ENCODE assay signal across 31 cellular contexts in genomic region chr5:150565868-150566267, GRCh38.
"Had no signal": no experiment of that assay in that cellular context is flagged by ENCODE, and none has a peak within 500 bp of the region (broad histone marks: within the 10 kb centered on the region; RNA-seq: fewer than 3 reads in every experiment).

No MANE protein-coding gene starts in this region.

- H3K4me3 Mint-ChIP-seq: activated CD4-positive, alpha-beta T cell treated with anti-CD3 and anti-CD28 coated beads for 36 hours; activated CD4-positive, alpha-beta T cell treated with anti-CD3 and anti-CD28 coated beads, Interleukin-2, amount 10 ng/mL, durations not matched to agents 7 days and 5 days; activated CD8-positive, alpha-beta T cell treated with anti-CD3 and anti-CD28 coated beads, Interleukin-2, amount 10 ng/mL, durations not matched to agents 7 days and 5 days; activated naive CD8-positive, alpha-beta T cell treated with anti-CD3 and anti-CD28 coated beads, Interleukin-2, amount 10 ng/mL, durations not matched to agents 7 days and 5 days; activated T-cell treated with anti-CD3 and anti-CD28 coated beads, Interleukin-2, amount 50 U/mL, for 24 hours; T-helper 1 cell treated with Interleukin-12 subunit alpha and Interleukin-12 subunit beta and Interleukin-4 antibody, amounts not matched to agents 30 μg/mL and 1 μg/mL, for 36 hours; T-helper 2 cell treated with Interferon-gamma antibody and Interleukin-4, amounts not matched to agents 5 μg/mL and 100 μg/mL, for 36 hours; WTC11 had no signal

- H3K4me1 Mint-ChIP-seq: activated CD4-positive, alpha-beta T cell treated with anti-CD3 and anti-CD28 coated beads for 36 hours; activated CD4-positive, alpha-beta T cell treated with anti-CD3 and anti-CD28 coated beads, Interleukin-2, amount 10 ng/mL, durations not matched to agents 7 days and 5 days had no signal

- H3K4me3 ChIP-seq: ascending aorta, cardiac muscle cell, SJSA1 had no signal

- H3K27ac Mint-ChIP-seq: activated CD4-positive, alpha-beta T cell treated with anti-CD3 and anti-CD28 coated beads for 36 hours; activated CD4-positive, alpha-beta T cell treated with anti-CD3 and anti-CD28 coated beads, Interleukin-2, amount 10 ng/mL, durations not matched to agents 7 days and 5 days; activated CD8-positive, alpha-beta T cell treated with anti-CD3 and anti-CD28 coated beads, Interleukin-2, amount 10 ng/mL, durations not matched to agents 7 days and 5 days; activated naive CD8-positive, alpha-beta T cell treated with anti-CD3 and anti-CD28 coated beads, Interleukin-2, amount 10 ng/mL, durations not matched to agents 7 days and 5 days; activated T-cell treated with anti-CD3 and anti-CD28 coated beads, Interleukin-2, amount 50 U/mL, for 24 hours; T-helper 1 cell treated with Interleukin-12 subunit alpha and Interleukin-12 subunit beta and Interleukin-4 antibody, amounts not matched to agents 30 μg/mL and 1 μg/mL, for 36 hours; T-helper 2 cell treated with Interferon-gamma antibody and Interleukin-4, amounts not matched to agents 5 μg/mL and 100 μg/mL, for 36 hours; WTC11 had no signal

- H3K36me3 ChIP-seq: ascending aorta, cardiac muscle cell, SJSA1 had no signal

- H3K4me1 ChIP-seq: ascending aorta had no signal

- H3K27ac ChIP-seq: ascending aorta, cardiac muscle cell, SJSA1 had no signal

- ATAC-seq: activated CD4-positive, alpha-beta T cell treated with anti-CD3 and anti-CD28 coated beads for 36 hours; activated CD4-positive, CD25-positive, alpha-beta regulatory T cell treated with anti-CD3 and anti-CD28 coated beads, Interleukin-2, amount 50 U/mL, for 24 hours; activated CD8-positive, alpha-beta T cell treated with anti-CD3 and anti-CD28 coated beads, Interleukin-2, amount 10 ng/mL, durations not matched to agents 7 days and 5 days; Panc1; WTC11 had no signal

- H3K36me3 Mint-ChIP-seq: activated naive CD8-positive, alpha-beta T cell treated with anti-CD3 and anti-CD28 coated beads, Interleukin-2, amount 10 ng/mL, durations not matched to agents 7 days and 5 days; WTC11 had no signal

- H3K27me3 Mint-ChIP-seq: activated CD4-positive, alpha-beta T cell treated with anti-CD3 and anti-CD28 coated beads for 36 hours; activated T-cell treated with anti-CD3 and anti-CD28 coated beads, Interleukin-2, amount 50 U/mL, for 24 hours had no signal

- H3K4me2 ChIP-seq: SK-N-SH had no signal

- H3K9ac ChIP-seq: SK-N-SH had no signal

- H3K9me3 ChIP-seq: ascending aorta, SJSA1 had no signal

- H3K27me3 ChIP-seq: ascending aorta, cardiac muscle cell, SJSA1 had no signal

- DNase-seq: activated CD4-positive, alpha-beta T cell treated with anti-CD3 and anti-CD28 coated beads for 36 hours; activated CD4-positive, alpha-beta T cell treated with anti-CD3 and anti-CD28 coated beads, Interleukin-2, amount 10 ng/mL, durations not matched to agents 7 days and 5 days; activated CD4-positive, alpha-beta T cell treated with anti-CD3 and anti-CD28 coated beads, Interleukin-2, amount 50 U/mL, for 48 hours; activated CD8-positive, alpha-beta T cell treated with anti-CD3 and anti-CD28 coated beads, Interleukin-2, amount 10 ng/mL, durations not matched to agents 7 days and 5 days; activated naive CD4-positive, alpha-beta T cell; activated naive CD4-positive, alpha-beta T cell treated with anti-CD3 and anti-CD28 coated beads, Interleukin-2, amount 50 U/mL, for 16 hours; activated naive CD8-positive, alpha-beta T cell treated with anti-CD3 and anti-CD28 coated beads, Interleukin-2, amount 10 ng/mL, durations not matched to agents 7 days and 5 days; activated T-cell treated with anti-CD3 and anti-CD28 coated beads, Interleukin-2, amount 50 U/mL, for 24 hours; amygdala; Karpas-422; NCI-H1048; NCI-H1105 treated with DMSO at 0.1 percent for 48 hours; NCI-H1436; NCI-H1694; NCI-H1930; NCI-H2081 treated with DMSO at 0.1 percent for 48 hours; NCI-H226; NCI-H446 treated with DMSO at 0.1 percent for 48 hours; NCI-H524; NCI-H69; NCI-H82; SHP77 treated with DMSO at 0.1 percent for 48 hours; SK-N-SH had no signal

- H3K9me3 Mint-ChIP-seq: activated CD4-positive, alpha-beta T cell treated with anti-CD3 and anti-CD28 coated beads, Interleukin-2, amount 10 ng/mL, durations not matched to agents 7 days and 5 days; activated naive CD8-positive, alpha-beta T cell treated with anti-CD3 and anti-CD28 coated beads, Interleukin-2, amount 10 ng/mL, durations not matched to agents 7 days and 5 days; activated T-cell treated with anti-CD3 and anti-CD28 coated beads, Interleukin-2, amount 50 U/mL, for 24 hours; T-helper 1 cell treated with Interleukin-12 subunit alpha and Interleukin-12 subunit beta and Interleukin-4 antibody, amounts not matched to agents 30 μg/mL and 1 μg/mL, for 36 hours; T-helper 2 cell treated with Interferon-gamma antibody and Interleukin-4, amounts not matched to agents 5 μg/mL and 100 μg/mL, for 36 hours had no signal
